ENCODE assay signal across 11 cellular contexts in genomic region chr12:66132408-66132807, GRCh38. TPM values are rescaled to one million over a fixed set of nuclear protein-coding genes. Genes with fewer than 3 reads are reported as not detected.
DNase-seq lines count a peak whose midpoint lies in the region; ATAC-seq and TF ChIP-seq lines count a peak whose summit lies in the region.
"Had no signal": no experiment of that assay in that cellular context is flagged by ENCODE, and none has a peak within 500 bp of the region (broad histone marks: within the 10 kb centered on the region; RNA-seq: fewer than 3 reads in every experiment).

No MANE protein-coding gene starts in this region.

- H3K4me3 ChIP-seq in SJCRH30 (no peak overlapping the region), fibroblast of pulmonary artery (replicated peaks; ENCODE audit: low read depth, low read length) (no peak overlapping the region)

- peak; percentile 60 for DNase-seq in A172 (ENCODE audit: low spot score)
- peak; percentile 91 for DNase-seq in ELR (ENCODE audit: low read depth)
- DNase-seq in SJCRH30, result peak; percentile 86 to 92
- DNase-seq in fibroblast of pulmonary artery (ENCODE audit: low read depth), result peak; percentile 82
- DNase-seq in retina, result no peak
- no peak for DNase-seq in NCI-H2227 (lab: John Stamatoyannopoulos, UW; ENCODE audit: unreplicated experiment)
- DNase-seq: activated CD4-positive, alpha-beta T cell treated with anti-CD3 and anti-CD28 coated beads, Interleukin-2, amount 50 U/mL, for 1 hour; NCI-H2081; stimulated activated naive CD8-positive, alpha-beta T cell treated with anti-CD3 and anti-CD28 coated beads, Interleukin-15, Interleukin-2, amounts not matched to agents 100 U/mL and 50 U/mL, for 24 hours had no signal

- no peaks in the 10 kb centered on the region for H3K27me3 ChIP-seq in SJCRH30

- no peak for TF ChIP-seq CTCF in fibroblast of pulmonary artery (IDR thresholded peaks at IDR 0.05; ENCODE audit: low read length, missing control alignments)

- ATAC-seq in HG03439 (IDR thresholded peaks at IDR 0.05; ENCODE audit: unreplicated experiment), result no peak
- ATAC-seq in GM21723 (IDR thresholded peaks at IDR 0.05; ENCODE audit: unreplicated experiment), result no peak
- ATAC-seq: stimulated activated naive CD8-positive, alpha-beta T cell treated with anti-CD3 and anti-CD28 coated beads, Interleukin-15, Interleukin-2, amounts not matched to agents 100 U/mL and 50 U/mL, for 24 hours had no signal

- peaks cover 25% of the 10 kb centered on the region for H3K36me3 ChIP-seq in SJCRH30

- H3K4me1 ChIP-seq in SJCRH30, result peaks cover 19% of the 10 kb centered on the region

- peak overlapping the region; percentile 78 for H3K27ac ChIP-seq in SJCRH30

- no peaks in the 10 kb centered on the region for H3K9me3 ChIP-seq in SJCRH30 (replicated peaks)

RNA-seq across cellular contexts. Expression of gene LLPH, which starts 1.9 kb away (rescaled TPM):
- 27.4 and 28.6 TPM in 2 replicates for total RNA-seq in A172 (2014; rRNA removed; shearing (Covaris generic))
- 45.9 and 51.9 TPM in 2 replicates for total RNA-seq in SJCRH30 (2014; rRNA removed; shearing (Covaris generic))

RNA-seq across cellular contexts. Expression of gene TMBIM4, which starts 37.4 kb away (rescaled TPM):
- total RNA-seq in A172 (2014; rRNA removed; shearing (Covaris generic)), result 122 and 178 TPM in 2 replicates
- total RNA-seq in SJCRH30 (2014; rRNA removed; shearing (Covaris generic)), result 66.8 and 75.5 TPM in 2 replicates

RNA-seq across cellular contexts. Expression of gene IRAK3, which starts 56.6 kb away (rescaled TPM):
- total RNA-seq in A172 (2014; rRNA removed; shearing (Covaris generic)), result not detected in 2 replicates
- total RNA-seq in SJCRH30 (2014; rRNA removed; shearing (Covaris generic)), result 49.8 and 57.3 TPM in 2 replicates

Comparison
In these comparisons a context has a peak if more than half of its experiments do, and no peak if none do; other contexts are left out.
1. DNase-seq: peak in A172 (single experiment), ELR (single experiment), SJCRH30 (2 of 2) and fibroblast of pulmonary artery (single experiment); none in retina (single experiment) and NCI-H2227 (single experiment).
2. RNA of gene IRAK3, which starts 56.6 kb away (total RNA-seq): 49.8 to 57.3 TPM in SJCRH30; not detected in A172; every median in the first group is over 10 times any median in the second.